8 cellular contexts compared by ENCODE assay signal in genomic region chr4:105471566-105472176, GRCh38. TPM values are rescaled to one million over a fixed set of nuclear protein-coding genes. Genes with fewer than 3 reads are reported as not detected.
A peak's percentile ranks its signal among the peaks of the same experiment; 100 is the strongest.
DNase-seq lines count a peak whose midpoint lies in the region; ATAC-seq and TF ChIP-seq lines count a peak whose summit lies in the region.

No MANE protein-coding gene starts in this region.

- peaks cover 28% of the 10 kb centered on the region for H3K4me1 ChIP-seq in OCI-LY1 (ENCODE audit: insufficient read depth, low read length, severe bottlenecking)

- H3K4me2 ChIP-seq in OCI-LY1 (ENCODE audit: low read length), result peak overlapping the region; percentile 76

- no peaks in the 10 kb centered on the region for H3K9me3 Mint-ChIP-seq in activated T-cell treated with anti-CD3 and anti-CD28 coated beads, Interleukin-2, amount 50 U/mL, for 24 hours
- no peaks in the 10 kb centered on the region for H3K9me3 Mint-ChIP-seq in natural killer cell

- peak; percentile 38 for TF ChIP-seq CTCF in GM20000 (IDR thresholded peaks at IDR 0.05; ENCODE audit: extremely low read depth, missing control alignments)
- TF ChIP-seq CTCF in OCI-LY1 (IDR thresholded peaks at IDR 0.05; ENCODE audit: low read length), result peak; percentile 78
- peak; percentile 75 for TF ChIP-seq CTCF in natural killer cell (IDR thresholded peaks at IDR 0.05)

- no peaks in the 10 kb centered on the region for H3K27me3 ChIP-seq in OCI-LY1 (ENCODE audit: insufficient read depth, low read length)

- H3K9me3 ChIP-seq in OCI-LY1 (ENCODE audit: low read length), result no peaks in the 10 kb centered on the region

- ATAC-seq in natural killer cell, result peak; percentile 44 to 56 (median 45)
- peak; percentile 38 for ATAC-seq in stimulated activated naive CD8-positive, alpha-beta T cell treated with anti-CD3 and anti-CD28 coated beads, Interleukin-15, Interleukin-2, amounts not matched to agents 100 U/mL and 50 U/mL, for 24 hours

- peaks cover 49% of the 10 kb centered on the region for H3K79me2 ChIP-seq in OCI-LY1 (ENCODE audit: insufficient read depth, low read length)

- H3K27ac Mint-ChIP-seq in activated T-cell treated with anti-CD3 and anti-CD28 coated beads, Interleukin-2, amount 50 U/mL, for 24 hours, result peak overlapping the region; percentile 86
- H3K27ac Mint-ChIP-seq in natural killer cell, result peak overlapping the region; percentile 78 to 96

- H3K4me3 ChIP-seq in OCI-LY1 (ENCODE audit: low read depth, low read length, poor library complexity, severe bottlenecking), result peak overlapping the region; percentile 92

- H4K20me1 ChIP-seq in OCI-LY1 (ENCODE audit: insufficient read depth, low read length), result no peaks in the 10 kb centered on the region

- peaks cover 67% of the 10 kb centered on the region for H3K36me3 Mint-ChIP-seq in activated T-cell treated with anti-CD3 and anti-CD28 coated beads, Interleukin-2, amount 50 U/mL, for 24 hours (ENCODE audit: low read depth)
- H3K36me3 Mint-ChIP-seq in natural killer cell, result no peaks in the 10 kb centered on the region

- no peaks in the 10 kb centered on the region for H3K9me2 ChIP-seq in OCI-LY1 (ENCODE audit: low read depth, low read length)

- peak; percentile 72 for DNase-seq in COLO829 (ENCODE audit: low spot score)
- DNase-seq in GM20000 (ENCODE audit: low spot score), result peak; percentile 77
- peak in 72 of 76 experiments; percentile 3 to 84 (median 50) for DNase-seq in HUDEP-2 (lab: John Stamatoyannopoulos, UW; ENCODE audit: unreplicated experiment in 76 of 76)
- peak; percentile 61 for DNase-seq in activated T-cell treated with anti-CD3 and anti-CD28 coated beads, Interleukin-2, amount 50 U/mL, for 24 hours
- peak; percentile 67 for DNase-seq in fibroblast of gingiva (ENCODE audit: low read depth)
- DNase-seq in natural killer cell, result peak; percentile 51
- peak; percentile 68 for DNase-seq in stimulated activated naive CD8-positive, alpha-beta T cell treated with anti-CD3 and anti-CD28 coated beads, Interleukin-15, Interleukin-2, amounts not matched to agents 100 U/mL and 50 U/mL, for 24 hours

- no peak overlapping the region for H2AFZ ChIP-seq in OCI-LY1 (ENCODE audit: low read length)

- peak overlapping the region; percentile 81 for H3K27ac ChIP-seq in OCI-LY1 (ENCODE audit: low read depth, low read length, poor library complexity, severe bottlenecking)

- no peaks in the 10 kb centered on the region for H3F3A ChIP-seq in OCI-LY1 (ENCODE audit: insufficient read depth, low read length)

- H3K9ac ChIP-seq in OCI-LY1 (ENCODE audit: low read length), result peak overlapping the region; percentile 80

- no peaks in the 10 kb centered on the region for H3K27me3 Mint-ChIP-seq in activated T-cell treated with anti-CD3 and anti-CD28 coated beads, Interleukin-2, amount 50 U/mL, for 24 hours
- no peaks in the 10 kb centered on the region for H3K27me3 Mint-ChIP-seq in natural killer cell (ENCODE audit: low read depth in 2 of 2)

- H3K4me1 Mint-ChIP-seq in activated T-cell treated with anti-CD3 and anti-CD28 coated beads, Interleukin-2, amount 50 U/mL, for 24 hours (ENCODE audit: low read depth), result peaks cover 57% of the 10 kb centered on the region
- H3K4me1 Mint-ChIP-seq in natural killer cell, result peaks cover 43 to 53% of the 10 kb centered on the region in 2 donors

- intact Hi-C loops in natural killer cell (cut with micrococcal nuclease), result loop anchor here (1.0 to 10.0 kb wide), 8 partner anchors 197 to 1404 kb away; partner anchors contain the start of gene CXXC4

- peaks cover 9% of the 10 kb centered on the region; the same call in 1 of the 2 replicates for H3K36me3 ChIP-seq in OCI-LY1 (ENCODE audit: insufficient read depth, low read length)

- H3K4me3 Mint-ChIP-seq in activated T-cell treated with anti-CD3 and anti-CD28 coated beads, Interleukin-2, amount 50 U/mL, for 24 hours, result peak overlapping the region; percentile 100
- H3K4me3 Mint-ChIP-seq in natural killer cell, result peak overlapping the region; percentile 54

RNA-seq across cellular contexts. Expression of gene PPA2, which starts 2.2 kb away (rescaled TPM):
- total RNA-seq in natural killer cell, result 10 to 100 TPM; 41.6 to 50.6 (median 48.0) TPM

Comparison
In these comparisons a context has a peak if more than half of its experiments do, and no peak if none do; other contexts are left out.
1. Peak in every context shown above with its lines: DNase-seq, ATAC-seq, H3K4me3 ChIP-seq and H3K27ac ChIP-seq.